Comparison of ENCODE assay signal across 19 cellular contexts in genomic region chr19:4082172-4082571, GRCh38. TPM values are rescaled to one million over a fixed set of nuclear protein-coding genes. Genes with fewer than 3 reads are reported as not detected.
DNase-seq lines count a peak whose midpoint lies in the region; ATAC-seq and TF ChIP-seq lines count a peak whose summit lies in the region.
"Had no signal": no experiment of that assay in that cellular context is flagged by ENCODE, and none has a peak within 500 bp of the region (broad histone marks: within the 10 kb centered on the region; RNA-seq: fewer than 3 reads in every experiment).

No MANE protein-coding gene starts in this region.

- H3K27me3 ChIP-seq in BLaER1 treated with 17β-estradiol and CSF1 and Interleukin-3, amounts not matched to agents 10 nM and 100 nM: no peaks in the 10 kb centered on the region
- no peaks in the 10 kb centered on the region for H3K27me3 ChIP-seq in DND-41 (ENCODE audit: insufficient read depth, low read length, poor library complexity)
- peaks cover 0 to 2% (median 0%) of the 10 kb centered on the region in 3 experiments for H3K27me3 ChIP-seq in neuronal stem cell (ENCODE audit: control insufficient read depth in 3 of 3, insufficient read depth in 3 of 3, low read depth in 1 of 3, low read length in 3 of 3)

- H3K9me3 Mint-ChIP-seq in central memory CD8-positive, alpha-beta T cell: no peaks in the 10 kb centered on the region
- H3K9me3 Mint-ChIP-seq: CD8-positive, alpha-beta memory T cell had no signal

- no peaks in the 10 kb centered on the region for H4K20me1 ChIP-seq in BLaER1 treated with 17β-estradiol and CSF1 and Interleukin-3, amounts not matched to agents 10 nM and 100 nM
- no peaks in the 10 kb centered on the region for H4K20me1 ChIP-seq in DND-41 (ENCODE audit: insufficient read depth, low read length)

- H2BK120ac ChIP-seq in neuronal stem cell (ENCODE audit: low read depth, low read length): no peak overlapping the region

- ATAC-seq in DND-41 (ENCODE audit: insufficient read depth, low read depth) (0 out of 3 replicates have a peak, but pooled peaks have one; percentile 13), HG03097 (IDR thresholded peaks at IDR 0.05; ENCODE audit: low FRiP score, unreplicated experiment) (no peak)
- no peak for ATAC-seq in central memory CD8-positive, alpha-beta T cell (replicated peaks; ENCODE audit: extremely low read depth, poor library complexity, severe bottlenecking)
- ATAC-seq: Panc1, Right ventricle myocardium inferior had no signal

- TF ChIP-seq CTCF in DND-41 (IDR thresholded peaks at IDR 0.05; ENCODE audit: borderline replicate concordance, extremely low read depth, low read length, poor library complexity, severe bottlenecking): no peak

- H3K4ac ChIP-seq in neuronal stem cell (ENCODE audit: low read length): no peak overlapping the region

- H2BK12ac ChIP-seq in neuronal stem cell (ENCODE audit: low read length): no peak overlapping the region

- no CpG with 5 or more reads among the region's 9 CpGs for WGBS in neuronal stem cell (ENCODE audit: extremely low coverage in 2 of 2, insufficient read length in 2 of 2, insufficient replicate concordance in 1 of 2), 2 donors

- no peak overlapping the region for H2AK5ac ChIP-seq in neuronal stem cell (ENCODE audit: low read depth, low read length)

- H2AFZ ChIP-seq in DND-41 (ENCODE audit: low read depth, low read length) (no peak overlapping the region), neuronal stem cell (ENCODE audit: low read length) (peak overlapping the region; percentile 83)
- H2AFZ ChIP-seq: GM23248 had no signal

- H3K27me3 Mint-ChIP-seq in central memory CD8-positive, alpha-beta T cell: no peaks in the 10 kb centered on the region
- H3K27me3 Mint-ChIP-seq: CD8-positive, alpha-beta memory T cell had no signal

- H3K23ac ChIP-seq in neuronal stem cell (ENCODE audit: low read depth, low read length, poor library complexity): no peak overlapping the region

- H3K27ac ChIP-seq in BLaER1 treated with 17β-estradiol and CSF1 and Interleukin-3, amounts not matched to agents 10 nM and 100 nM: peak overlapping the region in 9 of 11 experiments; percentile 10 to 83 (median 50); a peak in 16 of 22 replicates
- H3K27ac ChIP-seq in DND-41 (ENCODE audit: low read length): no peak overlapping the region; the same call in 1 of the 2 replicates
- no peak overlapping the region for H3K27ac ChIP-seq in neuronal stem cell (replicated peaks; ENCODE audit: low read length)
- H3K27ac ChIP-seq: GM23248, KMS-11, SK-N-MC had no signal

- H3K18ac ChIP-seq in neuronal stem cell (ENCODE audit: low read length): peak overlapping the region; percentile 5

- peaks cover 24% of the 10 kb centered on the region for H3K4me1 Mint-ChIP-seq in central memory CD8-positive, alpha-beta T cell

- peak overlapping the region in 4 of 11 experiments; percentile 13 to 40 (median 16); a peak in 2 of 22 replicates for H3K9ac ChIP-seq in BLaER1 treated with 17β-estradiol and CSF1 and Interleukin-3, amounts not matched to agents 10 nM and 100 nM
- H3K9ac ChIP-seq in DND-41 (ENCODE audit: low read depth, low read length) (no peak overlapping the region), neuronal stem cell (ENCODE audit: low read depth, low read length, poor library complexity) (no peak overlapping the region)
- H3K9ac ChIP-seq: GM23248, KMS-11 had no signal

- peak overlapping the region in 7 of 11 experiments; percentile 16 to 95 (median 48); a peak in 9 of 22 replicates for H3K4me2 ChIP-seq in BLaER1 treated with 17β-estradiol and CSF1 and Interleukin-3, amounts not matched to agents 10 nM and 100 nM
- H3K4me2 ChIP-seq in DND-41 (ENCODE audit: insufficient read depth, low read length) (no peak overlapping the region), neuronal stem cell (ENCODE audit: insufficient read depth, low read length, poor library complexity, severe bottlenecking) (no peak overlapping the region)
- H3K4me2 ChIP-seq: KMS-11 had no signal

- no peaks in the 10 kb centered on the region for H3K79me1 ChIP-seq in neuronal stem cell (ENCODE audit: low read depth, low read length)

- no peaks in the 10 kb centered on the region for H3K9me3 ChIP-seq in BLaER1 treated with 17β-estradiol and CSF1 and Interleukin-3, amounts not matched to agents 10 nM and 100 nM (replicated peaks in 1 of 11)
- H3K9me3 ChIP-seq in DND-41 (ENCODE audit: insufficient read depth, low read length, severe bottlenecking): no peaks in the 10 kb centered on the region
- no peaks in the 10 kb centered on the region for H3K9me3 ChIP-seq in neuronal stem cell (replicated peaks in 1 of 2; ENCODE audit: control insufficient read depth in 2 of 2, insufficient read depth in 1 of 2, low read depth in 1 of 2, low read length in 2 of 2)

- no peaks in the 10 kb centered on the region for H3K79me2 ChIP-seq in DND-41 (ENCODE audit: insufficient read depth, low read length)

- no peaks in the 10 kb centered on the region for H3K36me3 ChIP-seq in BLaER1 treated with 17β-estradiol and CSF1 and Interleukin-3, amounts not matched to agents 10 nM and 100 nM
- H3K36me3 ChIP-seq in DND-41 (ENCODE audit: insufficient read depth, low read length): no peaks in the 10 kb centered on the region
- no peaks in the 10 kb centered on the region for H3K36me3 ChIP-seq in neuronal stem cell (replicated peaks in 1 of 2; ENCODE audit: control insufficient read depth in 2 of 2, insufficient read depth in 2 of 2, low read length in 2 of 2)

- DNase-seq in DND-41 (no peak), neuronal stem cell (ENCODE audit: low spot score) (no peak), LoVo (ENCODE audit: low spot score) (no peak)
- no peak for DNase-seq in central memory CD8-positive, alpha-beta T cell (ENCODE audit: low spot score in 2 of 2)
- no peak for DNase-seq in activated CD4-positive, alpha-beta T cell treated with anti-CD3 and anti-CD28 coated beads, Interleukin-2, amount 50 U/mL, for 4 hours
- DNase-seq: ACHN; CD8-positive, alpha-beta memory T cell; GM23248; NCI-H1048; NCI-H1436 treated with DMSO at 0.1 percent for 48 hours; NCI-H2081; NCI-H510A; NCI-H774 had no signal

- H3K36me3 Mint-ChIP-seq in central memory CD8-positive, alpha-beta T cell (ENCODE audit: insufficient read depth): no peaks in the 10 kb centered on the region
- H3K36me3 Mint-ChIP-seq: CD8-positive, alpha-beta memory T cell had no signal

- no peak overlapping the region for H4K8ac ChIP-seq in neuronal stem cell (ENCODE audit: low read depth, low read length)

- H4K91ac ChIP-seq in neuronal stem cell (ENCODE audit: low read depth, low read length, poor library complexity): no peak overlapping the region

- H2BK5ac ChIP-seq in neuronal stem cell (ENCODE audit: low read length): no peak overlapping the region

- H3K14ac ChIP-seq in neuronal stem cell (ENCODE audit: low read length): no peak overlapping the region

- H2BK15ac ChIP-seq in neuronal stem cell (ENCODE audit: low read length): no peak overlapping the region

- H3K27ac Mint-ChIP-seq in central memory CD8-positive, alpha-beta T cell (ENCODE audit: low read depth): peak overlapping the region; percentile 68

- no peak overlapping the region for H3K4me3 Mint-ChIP-seq in central memory CD8-positive, alpha-beta T cell
- H3K4me3 Mint-ChIP-seq: CD8-positive, alpha-beta memory T cell had no signal

- H3K4me3 ChIP-seq in BLaER1 treated with 17β-estradiol and CSF1 and Interleukin-3, amounts not matched to agents 10 nM and 100 nM: no peak overlapping the region
- no peak overlapping the region for H3K4me3 ChIP-seq in DND-41 (ENCODE audit: low read depth in 1 of 2, low read length in 2 of 2)
- no peak overlapping the region for H3K4me3 ChIP-seq in neuronal stem cell (ENCODE audit: low read length in 2 of 2)
- H3K4me3 ChIP-seq: GM23248, SK-N-MC had no signal

- peaks cover 53 to 89% (median 79%) of the 10 kb centered on the region in 10 experiments for H3K4me1 ChIP-seq in BLaER1 treated with 17β-estradiol and CSF1 and Interleukin-3, amounts not matched to agents 10 nM and 100 nM
- peaks cover 17% of the 10 kb centered on the region for H3K4me1 ChIP-seq in DND-41 (ENCODE audit: insufficient read depth, low read length)
- peaks cover 0 to 5% of the 10 kb centered on the region in 2 donors for H3K4me1 ChIP-seq in neuronal stem cell (ENCODE audit: control insufficient read depth in 2 of 2, insufficient read depth in 1 of 2, low read depth in 1 of 2, low read length in 2 of 2)

RNA-seq across cellular contexts. Expression of gene ZBTB7A, which starts 15.5 kb away (rescaled TPM):
- 9.3 TPM for polyA plus RNA-seq in neuronal stem cell (2013, experiment 1 of 2)
- polyA plus RNA-seq in neuronal stem cell (2013, experiment 2 of 2): 10.2 TPM

RNA-seq across cellular contexts. Expression of gene MAP2K2, which starts 41.8 kb away (rescaled TPM):
- polyA plus RNA-seq in neuronal stem cell (2013, experiment 1 of 2): 165 TPM
- 164 TPM for polyA plus RNA-seq in neuronal stem cell (2013, experiment 2 of 2)

Comparison
In these comparisons a context has a peak if more than half of its experiments do, and no peak if none do; other contexts are left out.
1. H3K27ac ChIP-seq: peak in BLaER1 treated with 17β-estradiol and CSF1 and Interleukin-3, amounts not matched to agents 10 nM and 100 nM (9 of 11); none in DND-41 (single experiment) and neuronal stem cell (single experiment).
2. H3K4me2 ChIP-seq: peak in BLaER1 treated with 17β-estradiol and CSF1 and Interleukin-3, amounts not matched to agents 10 nM and 100 nM (7 of 11); none in DND-41 (single experiment) and neuronal stem cell (single experiment).